ENCODE assay signal across 9 cellular contexts in the genomic region with DNA sequence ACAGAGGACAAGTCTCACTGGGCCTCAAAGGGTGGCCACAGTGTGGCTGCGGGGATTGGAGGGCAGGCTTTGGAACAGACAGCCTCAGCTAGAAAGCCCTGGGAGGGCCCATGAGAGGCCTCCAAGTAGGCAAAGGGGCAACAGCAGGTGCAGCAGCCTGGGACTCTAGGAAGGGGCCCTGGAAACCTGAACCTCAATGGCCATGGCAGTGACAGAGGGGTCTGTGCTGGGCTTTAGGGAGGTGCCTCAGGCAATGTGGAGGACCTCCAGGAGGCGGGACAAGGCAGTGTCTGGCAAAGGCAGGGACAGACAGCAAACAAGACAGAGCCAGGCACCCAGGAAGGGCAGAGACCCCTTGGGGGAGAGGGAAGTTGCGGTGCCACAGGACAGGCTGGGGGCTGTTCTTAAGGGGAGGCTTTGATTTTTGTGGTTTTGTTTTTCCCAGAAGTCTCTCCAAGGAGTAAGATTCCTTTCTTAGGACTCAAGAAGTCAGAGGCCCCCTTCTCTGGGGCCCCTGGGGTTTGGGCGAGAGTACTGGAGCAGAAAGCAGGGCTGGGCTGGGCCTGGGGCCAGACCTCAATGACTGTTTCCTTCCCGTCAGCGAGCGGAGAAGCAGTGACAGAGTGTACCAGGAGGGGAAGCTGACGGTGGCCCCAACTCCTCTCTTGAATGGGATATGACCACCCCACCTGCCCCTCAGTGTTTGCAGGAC. TPM values are rescaled to one million over a fixed set of nuclear protein-coding genes. Genes with fewer than 3 reads are reported as not detected.
DNase-seq lines count a peak whose midpoint lies in the region; ATAC-seq and TF ChIP-seq lines count a peak whose summit lies in the region.
"Had no signal": no experiment of that assay in that cellular context is flagged by ENCODE, and none has a peak within 500 bp of the region (broad histone marks: within the 10 kb centered on the region; RNA-seq: fewer than 3 reads in every experiment).

No MANE protein-coding gene starts in this region.

- H3K27me3 Mint-ChIP-seq in activated CD8-positive, alpha-beta T cell treated with anti-CD3 and anti-CD28 coated beads for 36 hours = no peaks in the 10 kb centered on the region

- peaks cover 8% of the 10 kb centered on the region for H3K36me3 Mint-ChIP-seq in activated CD8-positive, alpha-beta T cell treated with anti-CD3 and anti-CD28 coated beads for 36 hours (ENCODE audit: low read depth)

- H3K4me3 ChIP-seq in BE2C (ENCODE audit: low read depth, low read length) = no peak overlapping the region
- H3K4me3 ChIP-seq: HAP-1 had no signal

- H3K27me3 ChIP-seq in BE2C = no peaks in the 10 kb centered on the region

- DNase-seq in BE2C = peak; percentile 46
- peak; percentile 70 for DNase-seq in activated CD8-positive, alpha-beta T cell treated with anti-CD3 and anti-CD28 coated beads for 36 hours
- DNase-seq in glomerular visceral epithelial cell (ENCODE audit: extremely low spot score) = peak; percentile 98
- DNase-seq in putamen (ENCODE audit: low spot score) = peak; percentile 57
- no peak for DNase-seq in ecto neural progenitor cell (ENCODE audit: low spot score)
- no peak for DNase-seq in NCI-H1436 (lab: John Stamatoyannopoulos, UW)

- H3K36me3 ChIP-seq in BE2C = no peaks in the 10 kb centered on the region
- H3K36me3 ChIP-seq: HAP-1 had no signal

- intact Hi-C loops in activated CD8-positive, alpha-beta T cell treated with anti-CD3 and anti-CD28 coated beads for 36 hours (cut with micrococcal nuclease) = no loop called here

- POLR2A ChIA-PET in activated CD8-positive, alpha-beta T cell treated with anti-CD3 and anti-CD28 coated beads for 36 hours (lab: Charles Lee) = interaction anchor here (1.2 to 2.2 kb wide), 3 partner anchors 9 to 13 kb away, joined by 3 to 11 read pairs (median 4); partner anchors contain the start of gene PML

- H3K27ac Mint-ChIP-seq in activated CD8-positive, alpha-beta T cell treated with anti-CD3 and anti-CD28 coated beads for 36 hours = peak overlapping the region; percentile 87

- TF ChIP-seq CTCF in BE2C (IDR thresholded peaks at IDR 0.05; ENCODE audit: low read depth, low read length) = no peak
- TF ChIP-seq CTCF in activated CD8-positive, alpha-beta T cell treated with anti-CD3 and anti-CD28 coated beads for 36 hours (IDR thresholded peaks at IDR 0.05) = no peak

- no peaks in the 10 kb centered on the region for H3K9me3 ChIP-seq in BE2C
- H3K9me3 ChIP-seq: HAP-1 had no signal

- H3K4me3 Mint-ChIP-seq in activated CD8-positive, alpha-beta T cell treated with anti-CD3 and anti-CD28 coated beads for 36 hours = no peak overlapping the region

- CTCF ChIA-PET in activated CD8-positive, alpha-beta T cell treated with anti-CD3 and anti-CD28 coated beads for 36 hours (lab: Charles Lee) = interaction anchor here (1.2 to 2.3 kb wide), 6 partner anchors 9 to 31 kb away, joined by 3 to 11 read pairs (median 5); no protein-coding TSS in a partner anchor

- H3K4me1 ChIP-seq in BE2C = peaks cover 22% of the 10 kb centered on the region
- H3K4me1 ChIP-seq: HAP-1 had no signal

- peaks cover 29% of the 10 kb centered on the region for H3K4me1 Mint-ChIP-seq in activated CD8-positive, alpha-beta T cell treated with anti-CD3 and anti-CD28 coated beads for 36 hours (ENCODE audit: low read depth)

- H3K9me3 Mint-ChIP-seq in activated CD8-positive, alpha-beta T cell treated with anti-CD3 and anti-CD28 coated beads for 36 hours = no peaks in the 10 kb centered on the region

- peak; percentile 57 for ATAC-seq in HG03103 (IDR thresholded peaks at IDR 0.05; ENCODE audit: low read depth, unreplicated experiment)
- peak; percentile 88 for ATAC-seq in activated CD8-positive, alpha-beta T cell treated with anti-CD3 and anti-CD28 coated beads for 36 hours
- ATAC-seq in GM21825 (IDR thresholded peaks at IDR 0.05; ENCODE audit: unreplicated experiment) = no peak

RNA-seq across cellular contexts. Expression of gene STOML1, which starts 9.7 kb away (rescaled TPM):
- polyA plus RNA-seq in BE2C (2012; ENCODE audit: insufficient read depth, insufficient read length, low read depth) = 41.5 TPM
- total RNA-seq in activated CD8-positive, alpha-beta T cell treated with anti-CD3 and anti-CD28 coated beads for 36 hours = 1 to 10 TPM; 5.2 to 6.5 TPM

RNA-seq across cellular contexts. Expression of gene PML, which starts 12.1 kb away (rescaled TPM):
- polyA plus RNA-seq in BE2C (2012; ENCODE audit: insufficient read depth, insufficient read length, low read depth) = 54.6 TPM
- 10 to 100 TPM; 48.8 to 49.6 TPM for total RNA-seq in activated CD8-positive, alpha-beta T cell treated with anti-CD3 and anti-CD28 coated beads for 36 hours

RNA-seq across cellular contexts. Expression of gene LOXL1, which starts 56.1 kb away (rescaled TPM):
- polyA plus RNA-seq in BE2C (2012; ENCODE audit: insufficient read depth, insufficient read length, low read depth) = 42.5 TPM
- total RNA-seq in activated CD8-positive, alpha-beta T cell treated with anti-CD3 and anti-CD28 coated beads for 36 hours = 1 to 10 TPM; 1.6 to 2.8 TPM

Comparison
In these comparisons a context has a peak if more than half of its experiments do, and no peak if none do; other contexts are left out.
1. DNase-seq: peak in BE2C (single experiment), activated CD8-positive, alpha-beta T cell treated with anti-CD3 and anti-CD28 coated beads for 36 hours (single experiment), glomerular visceral epithelial cell (single experiment) and putamen (single experiment); none in ecto neural progenitor cell (single experiment) and NCI-H1436 (single experiment).